ENCODE assay signal across 14 cellular contexts in genomic region chr4:162865102-162865501, GRCh38.
DNase-seq lines count a peak whose midpoint lies in the region; ATAC-seq, FAIRE-seq and TF ChIP-seq lines count a peak whose summit lies in the region.
"Had no signal": no experiment of that assay in that cellular context is flagged by ENCODE, and none has a peak within 500 bp of the region (broad histone marks: within the 10 kb centered on the region; RNA-seq: fewer than 3 reads in every experiment).

No MANE protein-coding gene starts in this region.

- no peaks in the 10 kb centered on the region for H3K9me3 ChIP-seq in K562 (replicated peaks; ENCODE audit: control insufficient read depth, insufficient read depth, low read depth, low read length)

- CTCF ChIA-PET in K562 (lab: Yijun Ruan, JAX; ENCODE audit: low intra/inter-chr PET ratio), result no interaction called here

- no peak overlapping the region for H3K9ac ChIP-seq in K562 (ENCODE audit: insufficient read depth in 1 of 2, low read depth in 2 of 2, low read length in 2 of 2)

- no peak for TF ChIP-seq POLR2A in K562 (conservative IDR thresholded peaks at IDR 0.05)

- H3K4me2 ChIP-seq in K562 (ENCODE audit: insufficient read depth, low read length), result no peak overlapping the region

- no peaks in the 10 kb centered on the region for H3K27me3 ChIP-seq in K562 (ENCODE audit: control insufficient read depth in 2 of 2, insufficient read depth in 2 of 2, low read length in 2 of 2)

- no peak for TF ChIP-seq RAD21 in K562 (CRISPR knock-in tag; conservative IDR thresholded peaks at IDR 0.05 in 1 of 2, IDR thresholded peaks at IDR 0.05 in 1 of 2)

- no peaks in the 10 kb centered on the region for H3K36me3 ChIP-seq in K562 (ENCODE audit: control insufficient read depth, insufficient read depth, low read length)

- in situ Hi-C loops in GM13977 (cut with MboI; ENCODE audit: low pct_unique_long_range_greater_than_20kb, low sequenced_read_pairs, unreplicated experiment) (no loop called here), K562 (cut with MboI) (no loop called here)

- no peaks in the 10 kb centered on the region for H3K4me1 ChIP-seq in K562 (replicated peaks in 1 of 2; ENCODE audit: control insufficient read depth in 2 of 2, insufficient read depth in 2 of 2, low read length in 2 of 2)

- no peaks in the 10 kb centered on the region for H4K20me1 ChIP-seq in K562 (replicated peaks; ENCODE audit: control insufficient read depth, insufficient read depth, low read length)

- TF ChIP-seq CTCF in GM13977 (IDR thresholded peaks at IDR 0.05; ENCODE audit: extremely low read depth, insufficient read depth, missing control alignments), result peak; percentile 30
- peak; percentile 14 for TF ChIP-seq CTCF in GM20000 (IDR thresholded peaks at IDR 0.05; ENCODE audit: extremely low read depth, missing control alignments)
- 0 out of 6 replicates have a peak, but pooled peaks of 1 of the 3 experiments have one; percentile 3 for TF ChIP-seq CTCF in K562 (IDR thresholded peaks at IDR 0.05 in 2 of 3, conservative IDR thresholded peaks at IDR 0.05 in 1 of 3; ENCODE audit: insufficient read depth in 2 of 3, low read depth in 1 of 3, low read length in 3 of 3)

- no peak for TF ChIP-seq EP300 in K562 (IDR thresholded peaks at IDR 0.05; ENCODE audit: low read length)

- intact Hi-C loops in K562 (cut with micrococcal nuclease), result no loop called here

- POLR2A ChIA-PET in K562 (lab: Yijun Ruan, JAX), result interaction anchor here (0.7 kb wide), 1 partner anchor 619 kb away, joined by 3 read pairs; no protein-coding TSS in a partner anchor

- peak; percentile 63 for ATAC-seq in HG03432 (IDR thresholded peaks at IDR 0.05; ENCODE audit: unreplicated experiment)
- no peak for ATAC-seq in K562
- no peak for ATAC-seq in GM21576 (IDR thresholded peaks at IDR 0.05; ENCODE audit: unreplicated experiment)

- H3K4me3 ChIP-seq in K562, result no peak overlapping the region

- no peak for FAIRE-seq in K562 (lab: Jason Lieb, UNC)
- FAIRE-seq: kidney had no signal

- 0% methylated on average over 2 of the region's 2 CpGs for WGBS in K562 (ENCODE audit: insufficient coverage, low coverage, missing lambda C conversion rate)

- BruUV-seq in K562 (replicated peaks; lab: Mats Ljungman, UMichigan), result no TSS peak

- H3K79me2 ChIP-seq in K562 (ENCODE audit: control insufficient read depth, insufficient read depth, low read length), result no peaks in the 10 kb centered on the region

- H3K9me1 ChIP-seq in K562 (ENCODE audit: control insufficient read depth, insufficient read depth, low read length), result no peaks in the 10 kb centered on the region

- no peak overlapping the region for H2AFZ ChIP-seq in K562 (ENCODE audit: low read depth, low read length)

- DNase-seq in GM13977 (ENCODE audit: low spot score) (no peak), GM20000 (ENCODE audit: low spot score) (no peak), K562 (ENCODE audit: extremely low read depth in 1 of 4, low spot score in 3 of 4) (peak in 1 of 4 experiments; percentile 21), NCI-H2171 (lab: John Stamatoyannopoulos, UW) (no peak), SIG-M5 (lab: John Stamatoyannopoulos, UW) (no peak)
- DNase-seq: C1 segment of cervical spinal cord; head of caudate nucleus; kidney; midbrain; NCI-H2081 treated with DMSO at 0.1 percent for 48 hours; stimulated activated CD4-positive, alpha-beta T cell treated with anti-CD3 and anti-CD28 coated beads, Interleukin-4, amount 100 ng/mL, for 4 hours; T-helper 9 cell had no signal

- H3K27ac ChIP-seq in K562 (ENCODE audit: extremely low read depth, low read depth, low read length), result no peak overlapping the region

TF ChIP-seq in K562, 482 proteins besides CTCF, POLR2A, EP300 and RAD21:
- TF ChIP-seq MXI1 (IDR thresholded peaks at IDR 0.05; ENCODE audit: low read depth, low read length) (no peak), NFIC (IDR thresholded peaks at IDR 0.05) (peak; percentile 70)
